Comparison of ENCODE assay signal across 17 cellular contexts in genomic region chr3:43425829-43426228, GRCh38.
"Had no signal": no experiment of that assay in that cellular context is flagged by ENCODE, and none has a peak within 500 bp of the region (broad histone marks: within the 10 kb centered on the region; RNA-seq: fewer than 3 reads in every experiment).

No MANE protein-coding gene starts in this region.

- H3K27ac ChIP-seq: brain microvascular endothelial cell, hepatocyte, left lung had no signal

- H2AFZ ChIP-seq: hepatocyte had no signal

- H3K9me3 Mint-ChIP-seq: activated B cell treated with CpG ODN at 0.5 μM for 24 hours; activated T-helper 17 cell treated with anti-CD3 and anti-CD28 coated beads, Interleukin-2, amount 50 U/mL, for 72 hours had no signal

- H3K36me3 ChIP-seq: brain microvascular endothelial cell, left lung had no signal

- H3K4me3 ChIP-seq: hepatocyte, left lung had no signal

- H3K79me2 ChIP-seq: hepatocyte had no signal

- ATAC-seq: activated T-helper 17 cell treated with anti-CD3 and anti-CD28 coated beads, Interleukin-2, amount 50 U/mL, for 72 hours; esophagus mucosa; left lung; SK-N-SH treated with all-trans-retinoic acid at 6 μM for 48 hours; stimulated activated naive CD8-positive, alpha-beta T cell treated with anti-CD3 and anti-CD28 coated beads, Interleukin-15, amount 100 ng/mL, for 72 hours; T-cell had no signal

- H3K4me1 Mint-ChIP-seq: activated B cell treated with CpG ODN at 0.5 μM for 24 hours; activated T-helper 17 cell treated with anti-CD3 and anti-CD28 coated beads, Interleukin-2, amount 50 U/mL, for 72 hours; stimulated activated naive CD8-positive, alpha-beta T cell treated with anti-CD3 and anti-CD28 coated beads, Interleukin-15, amount 100 ng/mL, for 72 hours; T-cell had no signal

- DNase-seq: activated B cell treated with CpG ODN at 0.5 μM for 24 hours; activated CD4-positive, alpha-beta memory T cell treated with anti-CD3 and anti-CD28 coated beads for 36 hours; activated CD4-positive, alpha-beta T cell treated with anti-CD3 and anti-CD28 coated beads for 4 hours; activated naive CD4-positive, alpha-beta T cell treated with Interleukin-2 at 50 U/mL for 16 hours; brain microvascular endothelial cell; cerebellar nuclear complex; effector CD8-positive, alpha-beta T cell; left lung; small intestine; stimulated activated CD4-positive, alpha-beta T cell treated with anti-CD3 and anti-CD28 coated beads, Interleukin-15, amount 100 ng/mL, for 24 hours; stimulated activated CD4-positive, alpha-beta T cell treated with anti-CD3 and anti-CD28 coated beads, Interleukin-4, amount 100 ng/mL, for 1 hour; stimulated activated naive CD8-positive, alpha-beta T cell treated with anti-CD3 and anti-CD28 coated beads, Interleukin-15, amount 100 ng/mL, for 72 hours; T-cell had no signal

- H3K27ac Mint-ChIP-seq: activated B cell treated with CpG ODN at 0.5 μM for 24 hours; activated CD4-positive, alpha-beta memory T cell treated with anti-CD3 and anti-CD28 coated beads for 36 hours; activated T-helper 17 cell treated with anti-CD3 and anti-CD28 coated beads, Interleukin-2, amount 50 U/mL, for 72 hours; stimulated activated naive CD8-positive, alpha-beta T cell treated with anti-CD3 and anti-CD28 coated beads, Interleukin-15, amount 100 ng/mL, for 72 hours; T-cell had no signal

- H3K27me3 Mint-ChIP-seq: activated B cell treated with CpG ODN at 0.5 μM for 24 hours; activated CD4-positive, alpha-beta memory T cell treated with anti-CD3 and anti-CD28 coated beads for 36 hours; activated T-helper 17 cell treated with anti-CD3 and anti-CD28 coated beads, Interleukin-2, amount 50 U/mL, for 72 hours; stimulated activated naive CD8-positive, alpha-beta T cell treated with anti-CD3 and anti-CD28 coated beads, Interleukin-15, amount 100 ng/mL, for 72 hours; T-cell had no signal

- H3K4me3 Mint-ChIP-seq: activated B cell treated with CpG ODN at 0.5 μM for 24 hours; activated CD4-positive, alpha-beta memory T cell treated with anti-CD3 and anti-CD28 coated beads for 36 hours; activated T-helper 17 cell treated with anti-CD3 and anti-CD28 coated beads, Interleukin-2, amount 50 U/mL, for 72 hours; stimulated activated naive CD8-positive, alpha-beta T cell treated with anti-CD3 and anti-CD28 coated beads, Interleukin-15, amount 100 ng/mL, for 72 hours; T-cell had no signal

- H3K4me2 ChIP-seq: hepatocyte had no signal

- H3K27me3 ChIP-seq: brain microvascular endothelial cell, hepatocyte, left lung had no signal
